Comparison of ENCODE assay signal across 8 cellular contexts in genomic region chr1:152047607-152047953, GRCh38. TPM values are rescaled to one million over a fixed set of nuclear protein-coding genes. Genes with fewer than 3 reads are reported as not detected.
DNase-seq lines count a peak whose midpoint lies in the region; ATAC-seq and TF ChIP-seq lines count a peak whose summit lies in the region.

No MANE protein-coding gene starts in this region.

- H3K4me3 ChIP-seq in fibroblast of the aortic adventitia (ENCODE audit: low read depth, low read length) (peak overlapping the region; percentile 50), rectal smooth muscle tissue (ENCODE audit: low read length) (peak overlapping the region; percentile 34)

- peaks cover 15% of the 10 kb centered on the region for H3K4me1 ChIP-seq in rectal smooth muscle tissue (ENCODE audit: control insufficient read depth, insufficient read depth, low read length)

- CTCF ChIA-PET in WTC11 (lab: Charles Lee) = interaction anchor here (1.0 to 2.7 kb wide), 6 partner anchors 10 to 411 kb away, joined by 3 to 15 read pairs (median 4); no protein-coding TSS in a partner anchor

- no peaks in the 10 kb centered on the region for H3K9me3 Mint-ChIP-seq in activated T-cell treated with anti-CD3 and anti-CD28 coated beads, Interleukin-2, amount 50 U/mL, for 24 hours
- no peaks in the 10 kb centered on the region for H3K9me3 Mint-ChIP-seq in WTC11

- no peaks in the 10 kb centered on the region for H3K27me3 ChIP-seq in rectal smooth muscle tissue (ENCODE audit: control insufficient read depth, insufficient read depth, low read length)

- H3K4me1 Mint-ChIP-seq in activated T-cell treated with anti-CD3 and anti-CD28 coated beads, Interleukin-2, amount 50 U/mL, for 24 hours (ENCODE audit: low read depth) = peaks cover 35% of the 10 kb centered on the region
- peaks cover 40% of the 10 kb centered on the region for H3K4me1 Mint-ChIP-seq in WTC11

- no peaks in the 10 kb centered on the region for H3K36me3 Mint-ChIP-seq in activated T-cell treated with anti-CD3 and anti-CD28 coated beads, Interleukin-2, amount 50 U/mL, for 24 hours (ENCODE audit: low read depth)
- no peaks in the 10 kb centered on the region for H3K36me3 Mint-ChIP-seq in WTC11

- peak overlapping the region; percentile 76 for H3K4me3 Mint-ChIP-seq in activated T-cell treated with anti-CD3 and anti-CD28 coated beads, Interleukin-2, amount 50 U/mL, for 24 hours
- peak overlapping the region; percentile 63 for H3K4me3 Mint-ChIP-seq in WTC11

- ATAC-seq in WTC11 = no peak
- ATAC-seq in GM21786 (IDR thresholded peaks at IDR 0.05; ENCODE audit: unreplicated experiment) = no peak

- peak overlapping the region; percentile 98 for H3K27ac Mint-ChIP-seq in activated T-cell treated with anti-CD3 and anti-CD28 coated beads, Interleukin-2, amount 50 U/mL, for 24 hours
- H3K27ac Mint-ChIP-seq in WTC11 = peak overlapping the region; percentile 99

- peak; percentile 56 for DNase-seq in activated T-cell treated with anti-CD3 and anti-CD28 coated beads, Interleukin-2, amount 50 U/mL, for 24 hours
- no peak for DNase-seq in activated T-cell treated with anti-CD3 and anti-CD28 coated beads, Interleukin-2, amount 50 U/mL, for 48 hours
- no peak for DNase-seq in WTC11 (ENCODE audit: low spot score)
- DNase-seq in fibroblast of the aortic adventitia (ENCODE audit: low read depth) = peak; percentile 90
- DNase-seq in cerebellum (ENCODE audit: low spot score) = no peak
- no peak for DNase-seq in NCI-H187 (lab: John Stamatoyannopoulos, UW)

- H3K9ac ChIP-seq in rectal smooth muscle tissue (ENCODE audit: low read length) = peak overlapping the region; percentile 60

- no peak for TF ChIP-seq CTCF in WTC11 (IDR thresholded peaks at IDR 0.05)
- TF ChIP-seq CTCF in fibroblast of the aortic adventitia (IDR thresholded peaks at IDR 0.05; ENCODE audit: insufficient read depth, low read length) = no peak

- peak overlapping the region; percentile 92 for H3K27ac ChIP-seq in rectal smooth muscle tissue (ENCODE audit: low read depth, low read length)

- no peaks in the 10 kb centered on the region for H3K36me3 ChIP-seq in rectal smooth muscle tissue (ENCODE audit: control insufficient read depth, insufficient read depth, low read length)

- POLR2A ChIA-PET in WTC11 (lab: Charles Lee) = interaction anchor here (0.8 to 1.1 kb wide), 2 partner anchors 11 to 13 kb away, joined by 3 to 5 read pairs; partner anchors contain the start of gene S100A11

- peaks cover under 1% of the 10 kb centered on the region for H3K27me3 Mint-ChIP-seq in activated T-cell treated with anti-CD3 and anti-CD28 coated beads, Interleukin-2, amount 50 U/mL, for 24 hours
- H3K27me3 Mint-ChIP-seq in WTC11 (ENCODE audit: low read depth) = peaks cover 5% of the 10 kb centered on the region; the same call in 1 of the 2 replicates

TF ChIP-seq in WTC11, 78 proteins besides CTCF, POLR2A, EP300 and RAD21:
- no peak for TF ChIP-seq MXD4 (CRISPR knock-in tag; IDR thresholded peaks at IDR 0.05; ENCODE audit: borderline replicate concordance)
- no peak for TF ChIP-seq ESRRA (CRISPR knock-in tag; IDR thresholded peaks at IDR 0.05; ENCODE audit: borderline replicate concordance)

RNA-seq across cellular contexts. Expression of gene S100A11, which starts 10.8 kb away (rescaled TPM):
- 126 to 181 TPM (median 163 TPM) in 3 replicates for total RNA-seq in WTC11 (2021)
- 28.9 and 381 TPM in 2 replicates for total RNA-seq in fibroblast of the aortic adventitia (ENCODE audit: low replicate concordance)
- 10.3 TPM for total RNA-seq in cerebellum

RNA-seq across cellular contexts. Expression of gene TCHHL1, which starts 41.3 kb away (rescaled TPM):
- not detected in 3 replicates for total RNA-seq in WTC11 (2021)
- total RNA-seq in fibroblast of the aortic adventitia (ENCODE audit: low replicate concordance) = not detected in 2 replicates
- not detected for total RNA-seq in cerebellum

RNA-seq across cellular contexts. Expression of gene S100A10, which starts 53.9 kb away (rescaled TPM):
- total RNA-seq in WTC11 (2021) = 150 to 161 TPM (median 159 TPM) in 3 replicates
- total RNA-seq in fibroblast of the aortic adventitia (ENCODE audit: low replicate concordance) = 271 and 340 TPM in 2 replicates
- total RNA-seq in cerebellum = 1.8 TPM

Comparison
In these comparisons a context has a peak if more than half of its experiments do, and no peak if none do; other contexts are left out.
1. DNase-seq: peak in activated T-cell treated with anti-CD3 and anti-CD28 coated beads, Interleukin-2, amount 50 U/mL, for 24 hours (single experiment) and fibroblast of the aortic adventitia (single experiment); none in activated T-cell treated with anti-CD3 and anti-CD28 coated beads, Interleukin-2, amount 50 U/mL, for 48 hours (0 of 2), WTC11 (single experiment), cerebellum (single experiment) and NCI-H187 (0 of 2).
2. RNA of gene S100A10, which starts 53.9 kb away (total RNA-seq): 271 to 340 TPM in fibroblast of the aortic adventitia and 150 to 161 TPM in WTC11; 1.8 TPM in cerebellum (single experiment); every median in the first group is over 10 times any median in the second.